In the genomic region with DNA sequence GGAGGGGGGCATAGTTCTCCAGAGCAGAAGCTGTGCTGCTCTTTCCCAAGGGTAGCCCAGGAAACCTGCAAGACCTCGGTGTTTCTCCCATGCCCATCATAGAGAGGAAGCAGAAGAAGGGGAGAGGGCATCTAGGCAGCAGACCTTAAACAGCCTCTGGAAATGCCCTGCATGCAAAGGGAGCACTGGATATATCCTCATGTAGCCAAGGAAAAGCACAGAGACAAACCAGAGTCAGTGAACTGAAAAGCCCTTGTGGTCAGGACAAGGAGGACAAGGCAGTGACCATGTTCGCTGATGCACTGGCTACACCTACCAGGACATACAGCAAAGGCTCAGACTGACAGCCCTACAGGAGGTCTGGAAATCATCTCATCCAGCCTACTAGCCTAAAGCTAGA, we compare ENCODE assay signal across 17 cellular contexts. TPM values are rescaled to one million over a fixed set of nuclear protein-coding genes. Genes with fewer than 3 reads are reported as not detected.
DNase-seq lines count a peak whose midpoint lies in the region; ATAC-seq lines count a peak whose summit lies in the region.
"Had no signal": no experiment of that assay in that cellular context is flagged by ENCODE, and none has a peak within 500 bp of the region (broad histone marks: within the 10 kb centered on the region; RNA-seq: fewer than 3 reads in every experiment).

No MANE protein-coding gene starts in this region.

- H3K9me3 Mint-ChIP-seq in stimulated activated naive CD8-positive, alpha-beta T cell treated with anti-CD3 and anti-CD28 coated beads, Interleukin-15, Interleukin-2, amounts not matched to agents 100 ng/mL and 50 ng/mL, for 24 hours: peaks cover 4% of the 10 kb centered on the region
- H3K9me3 Mint-ChIP-seq in stimulated activated naive CD8-positive, alpha-beta T cell treated with anti-CD3 and anti-CD28 coated beads, Interleukin-15, amount 100 ng/mL, for 72 hours: no peaks in the 10 kb centered on the region
- H3K9me3 Mint-ChIP-seq: brain had no signal

- no peak for ATAC-seq in stimulated activated naive CD8-positive, alpha-beta T cell treated with anti-CD3 and anti-CD28 coated beads, Interleukin-15, amount 100 ng/mL, for 72 hours
- no peak for ATAC-seq in HG03045 (IDR thresholded peaks at IDR 0.05; ENCODE audit: unreplicated experiment)
- ATAC-seq: left ventricle myocardium superior, sciatic nerve had no signal

- H3K4me3 Mint-ChIP-seq in stimulated activated naive CD8-positive, alpha-beta T cell treated with anti-CD3 and anti-CD28 coated beads, Interleukin-15, Interleukin-2, amounts not matched to agents 100 ng/mL and 50 ng/mL, for 24 hours: no peak overlapping the region
- H3K4me3 Mint-ChIP-seq in stimulated activated naive CD8-positive, alpha-beta T cell treated with anti-CD3 and anti-CD28 coated beads, Interleukin-15, amount 100 ng/mL, for 72 hours: no peak overlapping the region

- H3K27ac Mint-ChIP-seq in stimulated activated naive CD8-positive, alpha-beta T cell treated with anti-CD3 and anti-CD28 coated beads, Interleukin-15, Interleukin-2, amounts not matched to agents 100 ng/mL and 50 ng/mL, for 24 hours: peak overlapping the region; percentile 91
- H3K27ac Mint-ChIP-seq in stimulated activated naive CD8-positive, alpha-beta T cell treated with anti-CD3 and anti-CD28 coated beads, Interleukin-15, amount 100 ng/mL, for 72 hours: no peak overlapping the region
- H3K27ac Mint-ChIP-seq: brain had no signal

- H3K36me3 Mint-ChIP-seq in stimulated activated naive CD8-positive, alpha-beta T cell treated with anti-CD3 and anti-CD28 coated beads, Interleukin-15, Interleukin-2, amounts not matched to agents 100 ng/mL and 50 ng/mL, for 24 hours (ENCODE audit: low read depth): no peaks in the 10 kb centered on the region
- H3K36me3 Mint-ChIP-seq: brain had no signal

- DNase-seq in stimulated activated naive CD8-positive, alpha-beta T cell treated with anti-CD3 and anti-CD28 coated beads, Interleukin-15, amount 100 ng/mL, for 72 hours: no peak
- peak; percentile 49 for DNase-seq in RPMI7951 (ENCODE audit: low read depth)
- DNase-seq in kidney tubule cell (ENCODE audit: low spot score): peak; percentile 84
- no peak for DNase-seq in AG08395 (ENCODE audit: low spot score)
- no peak for DNase-seq in kidney glomerular epithelial cell (lab: John Stamatoyannopoulos, UW)
- DNase-seq in NCI-H2196 (lab: John Stamatoyannopoulos, UW; ENCODE audit: unreplicated experiment): no peak
- DNase-seq: activated CD8-positive, alpha-beta memory T cell treated with anti-CD3 and anti-CD28 coated beads for 24 hours; activated gamma-delta T cell treated with Interleukin-2 at 50 U/mL for 16 hours; hippocampal formation; left ventricle myocardium superior; NCI-H2171; stimulated activated CD4-positive, alpha-beta T cell treated with anti-CD3 and anti-CD28 coated beads, Interleukin-4, amount 100 ng/mL, for 24 hours; uterus had no signal

- peaks cover 52% of the 10 kb centered on the region for H3K4me1 Mint-ChIP-seq in stimulated activated naive CD8-positive, alpha-beta T cell treated with anti-CD3 and anti-CD28 coated beads, Interleukin-15, Interleukin-2, amounts not matched to agents 100 ng/mL and 50 ng/mL, for 24 hours (ENCODE audit: low read depth)
- H3K4me1 Mint-ChIP-seq in stimulated activated naive CD8-positive, alpha-beta T cell treated with anti-CD3 and anti-CD28 coated beads, Interleukin-15, amount 100 ng/mL, for 72 hours: peaks cover 37% of the 10 kb centered on the region

- peaks cover 46% of the 10 kb centered on the region for H3K27me3 Mint-ChIP-seq in stimulated activated naive CD8-positive, alpha-beta T cell treated with anti-CD3 and anti-CD28 coated beads, Interleukin-15, Interleukin-2, amounts not matched to agents 100 ng/mL and 50 ng/mL, for 24 hours
- peaks cover 47% of the 10 kb centered on the region for H3K27me3 Mint-ChIP-seq in stimulated activated naive CD8-positive, alpha-beta T cell treated with anti-CD3 and anti-CD28 coated beads, Interleukin-15, amount 100 ng/mL, for 72 hours

RNA-seq across cellular contexts. Expression of gene TBC1D4, which starts 4.2 kb away (rescaled TPM):
- total RNA-seq in RPMI7951 (2014; rRNA removed; shearing (Covaris generic)): 12.2 and 16.7 TPM in 2 replicates

RNA-seq across cellular contexts. Expression of gene COMMD6, which starts 51.5 kb away (rescaled TPM):
- 85.5 and 101 TPM in 2 replicates for total RNA-seq in RPMI7951 (2014; rRNA removed; shearing (Covaris generic))

Comparison
In these comparisons a context has a peak if more than half of its experiments do, and no peak if none do; other contexts are left out.
1. DNase-seq: peak in RPMI7951 (single experiment) and kidney tubule cell (single experiment); none in stimulated activated naive CD8-positive, alpha-beta T cell treated with anti-CD3 and anti-CD28 coated beads, Interleukin-15, amount 100 ng/mL, for 72 hours (0 of 2), AG08395 (single experiment), kidney glomerular epithelial cell (single experiment) and NCI-H2196 (single experiment).